Comparison of ENCODE assay signal across 8 cellular contexts in the genomic region with DNA sequence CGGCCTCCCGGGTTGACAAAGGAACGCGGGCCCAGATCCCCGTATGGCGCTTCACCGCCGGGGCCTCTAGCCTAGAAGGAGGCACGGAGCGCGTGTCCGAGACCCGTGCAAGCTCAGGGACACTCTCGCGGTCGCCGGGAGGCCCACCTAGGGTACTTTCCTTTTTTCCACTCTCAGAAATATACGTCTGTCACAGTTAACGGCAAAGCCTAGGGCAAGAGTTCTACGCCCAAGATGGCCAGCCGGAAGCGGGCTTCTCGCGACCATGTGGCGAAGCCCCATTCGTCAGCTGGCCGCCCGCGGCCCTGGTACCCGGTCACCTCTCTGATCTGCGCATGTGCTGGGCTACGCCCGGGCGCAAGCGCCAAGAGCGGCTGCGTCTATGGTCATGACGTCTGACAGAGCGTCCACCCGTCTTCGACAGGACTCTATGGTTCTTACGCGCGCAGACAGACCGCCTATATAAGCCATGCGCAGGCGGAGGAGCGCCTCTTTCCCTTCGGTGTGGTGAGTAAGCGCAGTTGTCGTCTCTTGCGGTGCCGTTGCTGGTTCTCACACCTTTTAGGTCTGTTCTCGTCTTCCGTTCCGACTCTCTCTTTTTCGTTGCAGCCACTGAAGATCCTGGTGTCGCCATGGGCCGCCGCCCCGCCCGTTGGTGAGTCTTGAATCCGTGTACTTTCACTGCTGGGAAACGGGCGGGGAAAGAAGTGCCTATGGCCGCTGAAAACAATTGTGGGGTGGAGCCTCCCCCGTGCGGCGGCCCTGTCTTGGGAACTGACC. TPM values are rescaled to one million over a fixed set of nuclear protein-coding genes. Genes with fewer than 3 reads are reported as not detected.
DNase-seq lines count a peak whose midpoint lies in the region; ATAC-seq and TF ChIP-seq lines count a peak whose summit lies in the region.

A gene (plus strand): TSS at position 490 of the 780 bp plus-strand sequence. CDS start 143 bp downstream, at position 633.

- no peaks in the 10 kb centered on the region for H3K9me3 ChIP-seq in neural progenitor cell (ENCODE audit: low read depth)
- no peaks in the 10 kb centered on the region for H3K9me3 ChIP-seq in stomach smooth muscle (ENCODE audit: control insufficient read depth in 2 of 2, low read length in 2 of 2)

- H3K27ac Mint-ChIP-seq in HFFc6: peak within 1 kb of the TSS; percentile 99
- peak within 1 kb of the TSS; percentile 93 for H3K27ac Mint-ChIP-seq in neural progenitor cell

- peaks cover 27% of the 10 kb centered on the region for H3K9me3 Mint-ChIP-seq in HFFc6
- peaks cover 17% of the 10 kb centered on the region for H3K9me3 Mint-ChIP-seq in neural progenitor cell

- H3K27me3 Mint-ChIP-seq in HFFc6 (ENCODE audit: insufficient read depth) (peaks cover 45% of the 10 kb centered on the region), neural progenitor cell (ENCODE audit: insufficient read depth, low read depth) (peaks cover 8% of the 10 kb centered on the region)

- H3K36me3 Mint-ChIP-seq in HFFc6 (ENCODE audit: low read depth) (peaks cover 23% of the 10 kb centered on the region), neural progenitor cell (peaks cover 13% of the 10 kb centered on the region)

- TF ChIP-seq CTCF in HFFc6 (IDR thresholded peaks at IDR 0.05): no peak
- TF ChIP-seq CTCF in NB4 (IDR thresholded peaks at IDR 0.05; ENCODE audit: low read depth, low read length): no peak
- TF ChIP-seq CTCF in foreskin keratinocyte (conservative IDR thresholded peaks at IDR 0.05): no peak
- TF ChIP-seq CTCF in neural progenitor cell (IDR thresholded peaks at IDR 0.05): no peak

- H3K4me3 ChIP-seq in NB4 (ENCODE audit: low read depth, low read length) (peak within 1 kb of the TSS; percentile 100), neural progenitor cell (peak within 1 kb of the TSS; percentile 78), stomach smooth muscle (ENCODE audit: low read length in 2 of 2) (peak within 1 kb of the TSS; percentile 89 to 93)

- peak; percentile 79 for DNase-seq in GM04503 (ENCODE audit: low read depth)
- peak; percentile 96 for DNase-seq in HFFc6
- DNase-seq in NB4 (ENCODE audit: low read depth): peak; percentile 97
- DNase-seq in SK-N-DZ (ENCODE audit: low spot score): peak; percentile 97
- DNase-seq in activated naive CD4-positive, alpha-beta T cell treated with Interleukin-2 at 50 U/mL for 16 hours: peak; percentile 91
- peak; percentile 82 to 92 for DNase-seq in foreskin keratinocyte
- peak; percentile 96 for DNase-seq in neural progenitor cell (ENCODE audit: low spot score)

- peaks cover 20% of the 10 kb centered on the region for H3K79me2 ChIP-seq in neural progenitor cell (ENCODE audit: low read depth)

- H3K4me2 ChIP-seq in neural progenitor cell: peak within 1 kb of the TSS; percentile 87

- H3K27me3 ChIP-seq in foreskin keratinocyte: no peaks in the 10 kb centered on the region
- H3K27me3 ChIP-seq in neural progenitor cell: no peaks in the 10 kb centered on the region
- H3K27me3 ChIP-seq in stomach smooth muscle (ENCODE audit: control insufficient read depth in 1 of 2, insufficient read depth in 2 of 2, low read length in 2 of 2): no peaks in the 10 kb centered on the region

- peaks cover 23% of the 10 kb centered on the region for H4K20me1 ChIP-seq in neural progenitor cell (ENCODE audit: low read depth)

- no peaks in the 10 kb centered on the region for H3K36me3 ChIP-seq in neural progenitor cell
- peaks cover 11 to 12% of the 10 kb centered on the region in 2 donors for H3K36me3 ChIP-seq in stomach smooth muscle (ENCODE audit: control insufficient read depth in 2 of 2, insufficient read depth in 2 of 2, low read length in 2 of 2)

- H3K4me1 Mint-ChIP-seq in HFFc6 (ENCODE audit: low read depth) (peaks cover 6% of the 10 kb centered on the region; the same call in 1 of the 2 replicates), neural progenitor cell (peaks cover 13% of the 10 kb centered on the region)

- TF ChIP-seq POLR2A in NB4 (IDR thresholded peaks at IDR 0.05; ENCODE audit: extremely low read depth, insufficient read length): peak; percentile 98

- peaks cover 4% of the 10 kb centered on the region for H3K4me1 ChIP-seq in foreskin keratinocyte
- H3K4me1 ChIP-seq in neural progenitor cell: no peaks in the 10 kb centered on the region
- H3K4me1 ChIP-seq in stomach smooth muscle (ENCODE audit: control insufficient read depth, insufficient read depth, low read length): peaks cover 16% of the 10 kb centered on the region

- H3F3A ChIP-seq in neural progenitor cell (ENCODE audit: low read depth): peaks cover 50% of the 10 kb centered on the region

- peak within 1 kb of the TSS; percentile 78 for H3K9ac ChIP-seq in neural progenitor cell
- H3K9ac ChIP-seq in stomach smooth muscle (ENCODE audit: low read length in 2 of 2): peak within 1 kb of the TSS; percentile 95 to 97

- peak; percentile 78 for ATAC-seq in foreskin keratinocyte

- H3K27ac ChIP-seq in foreskin keratinocyte (peak within 1 kb of the TSS; percentile 92), neural progenitor cell (peak within 1 kb of the TSS; percentile 97), stomach smooth muscle (ENCODE audit: low read length) (peak within 1 kb of the TSS; percentile 96)

- H2AFZ ChIP-seq in neural progenitor cell (replicated peaks): no peak within 1 kb of the TSS

- H3K4me3 Mint-ChIP-seq in HFFc6: peak within 1 kb of the TSS; percentile 98
- peak within 1 kb of the TSS; percentile 98 for H3K4me3 Mint-ChIP-seq in neural progenitor cell

RNA-seq across cellular contexts. Expression of the gene that starts here (rescaled TPM):
- total RNA-seq in HFFc6 (2021; fragmentation: NEBNext Ultra II Directional; extraction: Animal tissue kit (Norgen Biotek cat#: 25700)): 1,000 to 10,000 TPM; 1,764 to 1,978 (median 1,934) TPM
- 4,718 and 5,431 TPM in 2 replicates for polyA plus RNA-seq in SK-N-DZ (2014; cell fraction: cytosol; rRNA removed)
- 2,533 and 5,089 TPM in 2 replicates for polyA plus RNA-seq in SK-N-DZ (2014; cell fraction: nucleus; rRNA removed)
- 2,470 and 2,821 TPM in 2 replicates for total RNA-seq in foreskin keratinocyte
- 4,650 and 4,901 TPM in 2 replicates for polyA plus RNA-seq in foreskin keratinocyte
- total RNA-seq in neural progenitor cell (ENCODE audit: low replicate concordance): 4,507 and 7,403 TPM in 2 replicates

Comparison
In these comparisons a context has a peak if more than half of its experiments do, and no peak if none do; other contexts are left out.
1. Peak in every context shown above with its lines: DNase-seq, ATAC-seq, H3K4me3 ChIP-seq and H3K27ac ChIP-seq.